In the genomic region with DNA sequence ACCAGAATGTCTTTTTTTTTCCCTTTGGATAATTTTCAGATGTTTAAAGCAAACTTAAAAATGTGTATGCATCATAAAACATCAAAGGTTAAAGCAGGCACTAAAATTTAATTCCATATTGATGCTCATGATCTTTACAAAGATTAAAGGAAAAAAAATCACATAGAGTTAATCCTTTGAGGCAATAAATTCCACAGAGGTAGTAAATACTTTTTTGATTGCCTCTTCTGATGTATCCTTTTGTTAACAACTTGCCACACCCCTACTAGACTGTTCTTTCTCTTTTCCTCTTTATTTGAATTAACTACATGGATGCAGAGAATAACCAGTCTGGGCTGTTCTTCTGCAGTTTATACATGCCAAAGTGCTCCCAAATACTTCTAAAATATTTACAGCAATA, we compare ENCODE assay signal across 1 cellular context.
TF ChIP-seq lines count a peak whose summit lies in the region.

No MANE protein-coding gene starts in this region.

TF ChIP-seq in HepG2, 621 proteins besides CTCF, POLR2A, EP300 and RAD21:
- TF ChIP-seq, protein P1, sequence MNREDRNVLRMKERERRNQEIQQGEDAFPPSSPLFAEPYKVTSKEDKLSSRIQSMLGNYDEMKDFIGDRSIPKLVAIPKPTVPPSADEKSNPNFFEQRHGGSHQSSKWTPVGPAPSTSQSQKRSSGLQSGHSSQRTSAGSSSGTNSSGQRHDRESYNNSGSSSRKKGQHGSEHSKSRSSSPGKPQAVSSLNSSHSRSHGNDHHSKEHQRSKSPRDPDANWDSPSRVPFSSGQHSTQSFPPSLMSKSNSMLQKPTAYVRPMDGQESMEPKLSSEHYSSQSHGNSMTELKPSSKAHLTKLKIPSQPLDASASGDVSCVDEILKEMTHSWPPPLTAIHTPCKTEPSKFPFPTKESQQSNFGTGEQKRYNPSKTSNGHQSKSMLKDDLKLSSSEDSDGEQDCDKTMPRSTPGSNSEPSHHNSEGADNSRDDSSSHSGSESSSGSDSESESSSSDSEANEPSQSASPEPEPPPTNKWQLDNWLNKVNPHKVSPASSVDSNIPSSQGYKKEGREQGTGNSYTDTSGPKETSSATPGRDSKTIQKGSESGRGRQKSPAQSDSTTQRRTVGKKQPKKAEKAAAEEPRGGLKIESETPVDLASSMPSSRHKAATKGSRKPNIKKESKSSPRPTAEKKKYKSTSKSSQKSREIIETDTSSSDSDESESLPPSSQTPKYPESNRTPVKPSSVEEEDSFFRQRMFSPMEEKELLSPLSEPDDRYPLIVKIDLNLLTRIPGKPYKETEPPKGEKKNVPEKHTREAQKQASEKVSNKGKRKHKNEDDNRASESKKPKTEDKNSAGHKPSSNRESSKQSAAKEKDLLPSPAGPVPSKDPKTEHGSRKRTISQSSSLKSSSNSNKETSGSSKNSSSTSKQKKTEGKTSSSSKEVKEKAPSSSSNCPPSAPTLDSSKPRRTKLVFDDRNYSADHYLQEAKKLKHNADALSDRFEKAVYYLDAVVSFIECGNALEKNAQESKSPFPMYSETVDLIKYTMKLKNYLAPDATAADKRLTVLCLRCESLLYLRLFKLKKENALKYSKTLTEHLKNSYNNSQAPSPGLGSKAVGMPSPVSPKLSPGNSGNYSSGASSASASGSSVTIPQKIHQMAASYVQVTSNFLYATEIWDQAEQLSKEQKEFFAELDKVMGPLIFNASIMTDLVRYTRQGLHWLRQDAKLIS (CRISPR knock-in tag; IDR thresholded peaks at IDR 0.05), result no peak
- TF ChIP-seq ZNF792 (CRISPR knock-in tag; IDR thresholded peaks at IDR 0.05) (no peak), ZNF484 (CRISPR knock-in tag; IDR thresholded peaks at IDR 0.05; ENCODE audit: borderline replicate concordance, low read depth) (no peak), ZKSCAN8 (CRISPR knock-in tag; IDR thresholded peaks at IDR 0.05; ENCODE audit: borderline replicate concordance) (no peak), GPN1 (CRISPR knock-in tag; IDR thresholded peaks at IDR 0.05; ENCODE audit: borderline replicate concordance) (no peak), NCOA1 (CRISPR knock-in tag; IDR thresholded peaks at IDR 0.05) (no peak)
- TF ChIP-seq, protein P2, sequence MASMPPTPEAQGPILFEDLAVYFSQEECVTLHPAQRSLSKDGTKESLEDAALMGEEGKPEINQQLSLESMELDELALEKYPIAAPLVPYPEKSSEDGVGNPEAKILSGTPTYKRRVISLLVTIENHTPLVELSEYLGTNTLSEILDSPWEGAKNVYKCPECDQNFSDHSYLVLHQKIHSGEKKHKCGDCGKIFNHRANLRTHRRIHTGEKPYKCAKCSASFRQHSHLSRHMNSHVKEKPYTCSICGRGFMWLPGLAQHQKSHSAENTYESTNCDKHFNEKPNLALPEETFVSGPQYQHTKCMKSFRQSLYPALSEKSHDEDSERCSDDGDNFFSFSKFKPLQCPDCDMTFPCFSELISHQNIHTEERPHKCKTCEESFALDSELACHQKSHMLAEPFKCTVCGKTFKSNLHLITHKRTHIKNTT (CRISPR knock-in tag; IDR thresholded peaks at IDR 0.05), result no peak
- TF ChIP-seq, protein P3, sequence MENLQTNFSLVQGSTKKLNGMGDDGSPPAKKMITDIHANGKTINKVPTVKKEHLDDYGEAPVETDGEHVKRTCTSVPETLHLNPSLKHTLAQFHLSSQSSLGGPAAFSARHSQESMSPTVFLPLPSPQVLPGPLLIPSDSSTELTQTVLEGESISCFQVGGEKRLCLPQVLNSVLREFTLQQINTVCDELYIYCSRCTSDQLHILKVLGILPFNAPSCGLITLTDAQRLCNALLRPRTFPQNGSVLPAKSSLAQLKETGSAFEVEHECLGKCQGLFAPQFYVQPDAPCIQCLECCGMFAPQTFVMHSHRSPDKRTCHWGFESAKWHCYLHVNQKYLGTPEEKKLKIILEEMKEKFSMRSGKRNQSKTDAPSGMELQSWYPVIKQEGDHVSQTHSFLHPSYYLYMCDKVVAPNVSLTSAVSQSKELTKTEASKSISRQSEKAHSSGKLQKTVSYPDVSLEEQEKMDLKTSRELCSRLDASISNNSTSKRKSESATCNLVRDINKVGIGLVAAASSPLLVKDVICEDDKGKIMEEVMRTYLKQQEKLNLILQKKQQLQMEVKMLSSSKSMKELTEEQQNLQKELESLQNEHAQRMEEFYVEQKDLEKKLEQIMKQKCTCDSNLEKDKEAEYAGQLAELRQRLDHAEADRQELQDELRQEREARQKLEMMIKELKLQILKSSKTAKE (CRISPR knock-in tag; IDR thresholded peaks at IDR 0.05; ENCODE audit: borderline replicate concordance), result no peak
- TF ChIP-seq, protein P4, sequence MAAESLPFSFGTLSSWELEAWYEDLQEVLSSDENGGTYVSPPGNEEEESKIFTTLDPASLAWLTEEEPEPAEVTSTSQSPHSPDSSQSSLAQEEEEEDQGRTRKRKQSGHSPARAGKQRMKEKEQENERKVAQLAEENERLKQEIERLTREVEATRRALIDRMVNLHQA (CRISPR knock-in tag; IDR thresholded peaks at IDR 0.05), result no peak
TF ChIP-seq in HepG2: peak in this region for 0.
